13 cellular contexts compared by ENCODE assay signal in the genomic region with DNA sequence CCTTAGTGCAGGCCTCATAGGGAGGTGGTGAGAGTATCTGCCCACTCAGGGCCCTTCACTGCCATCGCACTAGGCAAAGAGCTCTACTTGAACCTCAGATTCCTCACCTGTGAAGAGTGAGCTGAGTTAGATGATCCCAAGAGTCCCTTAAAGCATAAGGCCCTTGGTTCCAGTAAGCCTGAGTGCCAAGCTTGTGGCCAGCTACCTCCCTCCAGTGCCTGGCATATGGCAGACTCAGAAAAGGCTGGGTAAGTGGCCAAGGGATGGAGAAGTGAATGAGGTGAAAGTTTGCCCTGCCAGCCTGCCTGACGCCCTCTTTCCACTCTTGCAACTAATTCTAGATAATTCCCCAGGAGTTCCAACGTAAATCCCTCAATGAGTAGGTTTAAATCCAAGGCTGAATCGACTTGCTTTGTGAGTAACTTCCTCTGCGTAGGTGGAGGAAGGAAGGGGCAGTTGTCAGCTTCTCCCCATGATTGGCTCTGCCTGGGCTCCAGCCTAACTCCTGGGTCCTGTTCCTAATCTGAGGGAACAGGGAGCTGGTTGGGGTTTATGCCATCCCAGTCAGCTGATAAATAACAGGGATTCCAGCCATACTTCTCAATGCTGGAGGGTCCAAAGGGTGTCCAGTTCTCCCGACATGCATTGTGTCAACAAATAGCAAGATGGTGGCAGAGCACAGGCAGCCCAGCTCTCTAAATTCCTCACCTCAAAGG. TPM values are rescaled to one million over a fixed set of nuclear protein-coding genes. Genes with fewer than 3 reads are reported as not detected.
DNase-seq lines count a peak whose midpoint lies in the region; ATAC-seq, FAIRE-seq and TF ChIP-seq lines count a peak whose summit lies in the region.
"Had no signal": no experiment of that assay in that cellular context is flagged by ENCODE, and none has a peak within 500 bp of the region (broad histone marks: within the 10 kb centered on the region; RNA-seq: fewer than 3 reads in every experiment).

No MANE protein-coding gene starts in this region.

- DNase-seq in GM23248 (peak; percentile 71), astrocyte of the spinal cord (ENCODE audit: low read depth, low spot score) (peak; percentile 19), HepG2 (ENCODE audit: low spot score) (peak; percentile 67), psoas muscle (no peak), ecto neural progenitor cell (ENCODE audit: low spot score) (no peak)
- DNase-seq: CD8-positive, alpha-beta memory T cell; effector memory CD4-positive, alpha-beta T cell; NCI-H1048; right lobe of liver had no signal

- WGBS in GM23248 (ENCODE audit: low coverage in 1 of 2, low lambda C conversion rate in 2 of 2, missing lambda C conversion rate in 2 of 2), 2 experiments = 35 to 44% methylated on average over 6 of the region's 6 CpGs
- 53% methylated on average over 5 of the region's 6 CpGs for WGBS in HepG2 (ENCODE audit: low lambda C conversion rate)
- 59 to 75% (median 64%) methylated on average over 6 of the region's 6 CpGs for WGBS in psoas muscle, 3 donors

- H3K9me2 ChIP-seq in GM23248 (ENCODE audit: insufficient read depth) = no peaks in the 10 kb centered on the region

- CTCF ChIA-PET in HepG2 (lab: Yijun Ruan, JAX; ENCODE audit: low intra/inter-chr PET ratio, low total read pairs) = no interaction called here

- TF ChIP-seq RAD21 in HepG2 (CRISPR knock-in tag; IDR thresholded peaks at IDR 0.05) = no peak

- no peak for TF ChIP-seq EP300 in HepG2 (IDR thresholded peaks at IDR 0.05; ENCODE audit: low read depth in 2 of 2, low read length in 2 of 2)
- TF ChIP-seq EP300 in HepG2 (CRISPR knock-in tag; IDR thresholded peaks at IDR 0.05; ENCODE audit: borderline replicate concordance) = no peak

- no TSS peak for BruUV-seq in HepG2 (replicated peaks; lab: Mats Ljungman, UMichigan)

- peaks cover 0 to 69% (median 19%) of the 10 kb centered on the region in 10 experiments; a peak in 16 of 20 replicates for H3K4me1 ChIP-seq in BLaER1 treated with 17β-estradiol and CSF1 and Interleukin-3, amounts not matched to agents 10 nM and 100 nM
- H3K4me1 ChIP-seq in GM23248 (ENCODE audit: insufficient read depth) (peaks cover 23% of the 10 kb centered on the region), HepG2 (ENCODE audit: insufficient read depth, low read length) (peaks cover 15% of the 10 kb centered on the region), psoas muscle (no peaks in the 10 kb centered on the region)
- H3K4me1 ChIP-seq: right lobe of liver had no signal

- TF ChIP-seq CTCF in astrocyte of the spinal cord (IDR thresholded peaks at IDR 0.05; ENCODE audit: low read depth, low read length) = no peak
- TF ChIP-seq CTCF in HepG2 (CRISPR knock-in tag; IDR thresholded peaks at IDR 0.05) = no peak
- TF ChIP-seq CTCF in psoas muscle (IDR thresholded peaks at IDR 0.05) = no peak

- H3K4me3 ChIP-seq in BLaER1 treated with 17β-estradiol and CSF1 and Interleukin-3, amounts not matched to agents 10 nM and 100 nM = no peak overlapping the region; a peak in 1 of 20 replicates
- H3K4me3 ChIP-seq in GM23248 (no peak overlapping the region), astrocyte of the spinal cord (ENCODE audit: low read depth, low read length) (no peak overlapping the region), HepG2 (replicated peaks in 1 of 3; ENCODE audit: insufficient read depth in 1 of 3, low read depth in 2 of 3, low read length in 3 of 3) (no peak overlapping the region), psoas muscle (no peak overlapping the region)
- H3K4me3 ChIP-seq: adrenal gland, right lobe of liver had no signal

- H2AFZ ChIP-seq in GM23248 (no peak overlapping the region), HepG2 (ENCODE audit: low read length) (no peak overlapping the region)

- ATAC-seq in HepG2 (peak; percentile 81), HG02885 (IDR thresholded peaks at IDR 0.05; ENCODE audit: poor library complexity, unreplicated experiment) (no peak), psoas muscle (no peak), HG02623 (IDR thresholded peaks at IDR 0.05; ENCODE audit: unreplicated experiment) (no peak)

- POLR2A ChIA-PET in HepG2 (lab: Yijun Ruan, JAX) = interaction anchor here (0.9 kb wide), 1 partner anchor 11 kb away, joined by 3 read pairs; no protein-coding TSS in a partner anchor

- FAIRE-seq in HepG2 (lab: Jason Lieb, UNC) = no peak

- peak overlapping the region in 2 of 11 experiments; percentile 5 to 34; a peak in 2 of 22 replicates for H3K9ac ChIP-seq in BLaER1 treated with 17β-estradiol and CSF1 and Interleukin-3, amounts not matched to agents 10 nM and 100 nM
- H3K9ac ChIP-seq in GM23248 = no peak overlapping the region
- H3K9ac ChIP-seq in HepG2 (ENCODE audit: insufficient read depth, low read depth, low read length) = no peak overlapping the region

- H3K36me3 ChIP-seq in BLaER1 treated with 17β-estradiol and CSF1 and Interleukin-3, amounts not matched to agents 10 nM and 100 nM = peaks cover 0 to 82% (median 36%) of the 10 kb centered on the region in 11 experiments; a peak in 16 of 22 replicates
- H3K36me3 ChIP-seq in GM23248 (ENCODE audit: low read depth) (peaks cover 40% of the 10 kb centered on the region), HepG2 (replicated peaks in 1 of 2; ENCODE audit: control insufficient read depth in 1 of 2, insufficient read depth in 2 of 2, low read length in 2 of 2) (peaks cover 0 to 1% of the 10 kb centered on the region in 2 experiments; a peak in 1 of 5 replicates), psoas muscle (ENCODE audit: insufficient read depth in 1 of 2, low read depth in 1 of 2) (peaks cover 2 to 8% of the 10 kb centered on the region in 2 donors)

- peak overlapping the region in 6 of 11 experiments; percentile 27 to 80 (median 50); a peak in 12 of 22 replicates for H3K27ac ChIP-seq in BLaER1 treated with 17β-estradiol and CSF1 and Interleukin-3, amounts not matched to agents 10 nM and 100 nM
- H3K27ac ChIP-seq in GM23248 (peak overlapping the region; percentile 59), HepG2 (ENCODE audit: extremely low read length, insufficient read depth, low read length) (no peak overlapping the region), psoas muscle (no peak overlapping the region)
- H3K27ac ChIP-seq: right lobe of liver had no signal

- H3F3A ChIP-seq in GM23248 (ENCODE audit: insufficient read depth) = peaks cover 80% of the 10 kb centered on the region

- peaks cover 0 to 35% (median 0%) of the 10 kb centered on the region in 11 experiments; a peak in 2 of 22 replicates for H4K20me1 ChIP-seq in BLaER1 treated with 17β-estradiol and CSF1 and Interleukin-3, amounts not matched to agents 10 nM and 100 nM
- H4K20me1 ChIP-seq in GM23248 (ENCODE audit: insufficient read depth) = no peaks in the 10 kb centered on the region
- H4K20me1 ChIP-seq in HepG2 (ENCODE audit: insufficient read depth, low read length) = no peaks in the 10 kb centered on the region

- in situ Hi-C loops in GM23248 (cut with MboI) = no loop called here
- in situ Hi-C loops in astrocyte of the spinal cord (cut with HindIII; ENCODE audit: low sequenced_read_pairs) = no loop called here
- in situ Hi-C loops in HepG2 (cut with HindIII; ENCODE audit: extremely low pct_ligation_motif_present, low pct_unique_long_range_greater_than_20kb) = no loop called here

- intact Hi-C loops in HepG2 (cut with micrococcal nuclease; ENCODE audit: unreplicated experiment) (no loop called here), psoas muscle (cut with DNase I) (no loop called here)

- peaks cover 0 to 29% (median 0%) of the 10 kb centered on the region in 11 experiments; a peak in 4 of 22 replicates for H3K9me3 ChIP-seq in BLaER1 treated with 17β-estradiol and CSF1 and Interleukin-3, amounts not matched to agents 10 nM and 100 nM (replicated peaks in 1 of 11)
- no peaks in the 10 kb centered on the region for H3K9me3 ChIP-seq in GM23248 (ENCODE audit: low read depth)
- H3K9me3 ChIP-seq in HepG2 (ENCODE audit: low read length) = no peaks in the 10 kb centered on the region
- H3K9me3 ChIP-seq in psoas muscle = no peaks in the 10 kb centered on the region
- H3K9me3 ChIP-seq: adrenal gland, right lobe of liver had no signal

- peaks cover 52% of the 10 kb centered on the region for H3K79me2 ChIP-seq in GM23248 (ENCODE audit: insufficient read depth)
- no peaks in the 10 kb centered on the region for H3K79me2 ChIP-seq in HepG2 (ENCODE audit: insufficient read depth, low read length)

- TF ChIP-seq POLR2A in HepG2 (IDR thresholded peaks at IDR 0.05; ENCODE audit: insufficient read depth in 1 of 2, low read depth in 2 of 2, low read length in 2 of 2) = no peak

- peak overlapping the region in 9 of 11 experiments; percentile 32 to 89 (median 62); a peak in 18 of 22 replicates for H3K4me2 ChIP-seq in BLaER1 treated with 17β-estradiol and CSF1 and Interleukin-3, amounts not matched to agents 10 nM and 100 nM
- H3K4me2 ChIP-seq in GM23248 (ENCODE audit: unreplicated experiment) = peak overlapping the region; percentile 48
- H3K4me2 ChIP-seq in HepG2 (ENCODE audit: low read depth, low read length) = peak overlapping the region; percentile 34

- no peaks in the 10 kb centered on the region for H3K27me3 ChIP-seq in BLaER1 treated with 17β-estradiol and CSF1 and Interleukin-3, amounts not matched to agents 10 nM and 100 nM
- H3K27me3 ChIP-seq in GM23248 (replicated peaks; ENCODE audit: insufficient read depth) (no peaks in the 10 kb centered on the region), HepG2 (ENCODE audit: control insufficient read depth in 1 of 2, insufficient read depth in 2 of 2, low read length in 2 of 2) (no peaks in the 10 kb centered on the region), psoas muscle (ENCODE audit: insufficient read depth in 3 of 3, low read length in 2 of 3) (no peaks in the 10 kb centered on the region)
- H3K27me3 ChIP-seq: adrenal gland, right lobe of liver had no signal

RNA-seq across cellular contexts. Expression of gene DUSP5, which starts 14.2 kb away (rescaled TPM):
- 17.8 and 18.0 TPM in 2 replicates for total RNA-seq in GM23248 (2014; rRNA removed; shearing (Covaris generic))
- 5.8 and 13.3 TPM in 2 replicates for polyA plus RNA-seq in GM23248 (2016; fragmentation: Nextera tagmentation; extraction: Ambion mirVana)
- total RNA-seq in HepG2 (2016; rRNA removed; fragmentation: Illumina TruSeq; extraction: Trizol) = 1.4 and 1.5 TPM in 2 replicates
- 0.35 and 0.71 TPM in 2 replicates for total RNA-seq in HepG2 (2016; cell fraction: cytosol; rRNA removed; fragmentation: Illumina TruSeq; extraction: Trizol; ENCODE audit: low read depth)
- total RNA-seq in HepG2 (2016; cell fraction: insoluble cytoplasmic fraction; rRNA removed; fragmentation: Illumina TruSeq; extraction: Trizol) = 1.2 and 1.5 TPM in 2 replicates
- 1.7 and 2.0 TPM in 2 replicates for total RNA-seq in HepG2 (2016; cell fraction: membrane; rRNA removed; fragmentation: Illumina TruSeq; extraction: Trizol)
- total RNA-seq in HepG2 (2016; cell fraction: nucleus; rRNA removed; fragmentation: Illumina TruSeq; extraction: Trizol) = 0.88 and 0.99 TPM in 2 replicates
- 3.7 and 5.8 TPM in 2 replicates for polyA plus RNA-seq in HepG2 (2011; rRNA removed)
- polyA plus RNA-seq in HepG2 (2011; cell fraction: cytosol; rRNA removed) = 6.6 and 7.0 TPM in 2 replicates
- 4.5 and 4.8 TPM in 2 replicates for polyA plus RNA-seq in HepG2 (2011; cell fraction: nucleus; rRNA removed)
- polyA plus RNA-seq in HepG2 (2012) = 2.3 and 5.4 TPM in 2 replicates
- 0.44 and 0.53 TPM in 2 replicates for polyA plus RNA-seq in HepG2 (2016; cell fraction: cytosol; fragmentation: Illumina TruSeq; extraction: Trizol; ENCODE audit: low read depth)
- polyA plus RNA-seq in HepG2 (2016; cell fraction: insoluble cytoplasmic fraction; fragmentation: Illumina TruSeq; extraction: Trizol; ENCODE audit: low read depth) = 1.4 and 1.6 TPM in 2 replicates
- polyA plus RNA-seq in HepG2 (2016; cell fraction: membrane; fragmentation: Illumina TruSeq; extraction: Trizol; ENCODE audit: low read depth) = 1.2 and 1.7 TPM in 2 replicates
- 0.82 and 1.5 TPM in 2 replicates for polyA plus RNA-seq in HepG2 (2016; cell fraction: nucleus; fragmentation: Illumina TruSeq; extraction: Trizol; ENCODE audit: insufficient read depth, low read depth)
- polyA minus RNA-seq in HepG2 (2011; rRNA and poly(A)+ RNA removed; ENCODE audit: low replicate concordance) = 26.8 and 47.7 TPM in 2 replicates
- polyA minus RNA-seq in HepG2 (2011; cell fraction: cytosol; rRNA and poly(A)+ RNA removed) = 12.5 and 15.5 TPM in 2 replicates
- polyA minus RNA-seq in HepG2 (2011; cell fraction: nucleus; rRNA and poly(A)+ RNA removed) = 4.5 and 6.5 TPM in 2 replicates
- total RNA-seq in psoas muscle = 1 to 10 TPM; 1.3 to 2.9 (median 2.4) TPM
- 10 to 100 TPM in 1 of 3 donors, 1 to 10 TPM in 2; 1.2 to 77.5 (median 1.9) TPM for polyA plus RNA-seq in psoas muscle

RNA-seq across cellular contexts. Expression of gene SMC3, which starts 55.6 kb away (rescaled TPM):
- total RNA-seq in GM23248 (2014; rRNA removed; shearing (Covaris generic)) = 14.4 and 17.8 TPM in 2 replicates
- polyA plus RNA-seq in GM23248 (2016; fragmentation: Nextera tagmentation; extraction: Ambion mirVana) = 57.7 and 60.5 TPM in 2 replicates
- total RNA-seq in HepG2 (2016; rRNA removed; fragmentation: Illumina TruSeq; extraction: Trizol) = 48.0 and 85.7 TPM in 2 replicates
- 3.2 and 3.5 TPM in 2 replicates for total RNA-seq in HepG2 (2016; cell fraction: cytosol; rRNA removed; fragmentation: Illumina TruSeq; extraction: Trizol; ENCODE audit: low read depth)
- total RNA-seq in HepG2 (2016; cell fraction: insoluble cytoplasmic fraction; rRNA removed; fragmentation: Illumina TruSeq; extraction: Trizol) = 46.4 and 83.6 TPM in 2 replicates
- total RNA-seq in HepG2 (2016; cell fraction: membrane; rRNA removed; fragmentation: Illumina TruSeq; extraction: Trizol) = 7.5 and 8.5 TPM in 2 replicates
- 37.1 and 40.3 TPM in 2 replicates for total RNA-seq in HepG2 (2016; cell fraction: nucleus; rRNA removed; fragmentation: Illumina TruSeq; extraction: Trizol)
- 7.6 and 11.7 TPM in 2 replicates for polyA plus RNA-seq in HepG2 (2011; rRNA removed)
- polyA plus RNA-seq in HepG2 (2011; cell fraction: cytosol; rRNA removed) = 4.1 and 6.7 TPM in 2 replicates
- polyA plus RNA-seq in HepG2 (2011; cell fraction: nucleus; rRNA removed) = 5.1 and 6.5 TPM in 2 replicates
- polyA plus RNA-seq in HepG2 (2012) = 27.9 and 52.1 TPM in 2 replicates
- polyA plus RNA-seq in HepG2 (2016; cell fraction: cytosol; fragmentation: Illumina TruSeq; extraction: Trizol; ENCODE audit: low read depth) = 0.59 and 0.88 TPM in 2 replicates
- polyA plus RNA-seq in HepG2 (2016; cell fraction: insoluble cytoplasmic fraction; fragmentation: Illumina TruSeq; extraction: Trizol; ENCODE audit: low read depth) = 68.8 and 70.8 TPM in 2 replicates
- polyA plus RNA-seq in HepG2 (2016; cell fraction: membrane; fragmentation: Illumina TruSeq; extraction: Trizol; ENCODE audit: low read depth) = 1.4 and 1.9 TPM in 2 replicates
- polyA plus RNA-seq in HepG2 (2016; cell fraction: nucleus; fragmentation: Illumina TruSeq; extraction: Trizol; ENCODE audit: insufficient read depth, low read depth) = 43.2 and 43.3 TPM in 2 replicates
- 4.0 and 7.2 TPM in 2 replicates for polyA minus RNA-seq in HepG2 (2011; rRNA and poly(A)+ RNA removed; ENCODE audit: low replicate concordance)
- 14.2 and 14.6 TPM in 2 replicates for polyA minus RNA-seq in HepG2 (2011; cell fraction: cytosol; rRNA and poly(A)+ RNA removed)
- polyA minus RNA-seq in HepG2 (2011; cell fraction: nucleus; rRNA and poly(A)+ RNA removed) = 16.0 and 18.0 TPM in 2 replicates
- 10 to 100 TPM; 18.4 to 20.6 (median 19.5) TPM for total RNA-seq in psoas muscle
- polyA plus RNA-seq in psoas muscle = 10 to 100 TPM; 15.3 to 25.3 (median 15.4) TPM

Comparison
In these comparisons a context has a peak if more than half of its experiments do, and no peak if none do; other contexts are left out.
1. H3K27ac ChIP-seq: peak in BLaER1 treated with 17β-estradiol and CSF1 and Interleukin-3, amounts not matched to agents 10 nM and 100 nM (6 of 11) and GM23248 (single experiment); none in HepG2 (single experiment) and psoas muscle (single experiment).
2. DNase-seq: peak in GM23248 (single experiment), astrocyte of the spinal cord (single experiment) and HepG2 (single experiment); none in psoas muscle (0 of 2) and ecto neural progenitor cell (single experiment).
3. Peak in every context shown above with its lines, with median percentiles within 50 percentile points of each other: H3K4me2 ChIP-seq.